In genomic region chr22:29300467-29300806, GRCh38 we compare ENCODE assay signal across 17 cellular contexts. TPM values are rescaled to one million over a fixed set of nuclear protein-coding genes. Genes with fewer than 3 reads are reported as not detected.
A peak's percentile ranks its signal among the peaks of the same experiment; 100 is the strongest.
DNase-seq lines count a peak whose midpoint lies in the region; ATAC-seq and TF ChIP-seq lines count a peak whose summit lies in the region.
"Had no signal": no experiment of that assay in that cellular context is flagged by ENCODE, and none has a peak within 500 bp of the region (broad histone marks: within the 10 kb centered on the region; RNA-seq: fewer than 3 reads in every experiment).

No MANE protein-coding gene starts in this region.

- no peak overlapping the region for H3K4me3 Mint-ChIP-seq in effector memory CD8-positive, alpha-beta T cell
- H3K4me3 Mint-ChIP-seq in progenitor cell of endocrine pancreas (ENCODE audit: low read depth): no peak overlapping the region
- H3K4me3 Mint-ChIP-seq: HFFc6 had no signal

- peak overlapping the region; percentile 66 for H3K27ac ChIP-seq in RWPE1
- H3K27ac ChIP-seq: BLaER1 treated with 17β-estradiol and CSF1 and Interleukin-3, amounts not matched to agents 10 nM and 100 nM; Peyer's patch had no signal

- H3K9me3 Mint-ChIP-seq in effector memory CD8-positive, alpha-beta T cell: no peaks in the 10 kb centered on the region
- no peaks in the 10 kb centered on the region for H3K9me3 Mint-ChIP-seq in progenitor cell of endocrine pancreas (ENCODE audit: low read depth)
- H3K9me3 Mint-ChIP-seq: HFFc6 had no signal

- H3K4me1 Mint-ChIP-seq in effector memory CD8-positive, alpha-beta T cell (ENCODE audit: low read depth in 2 of 2): peaks cover 6 to 13% of the 10 kb centered on the region in 2 donors
- H3K4me1 Mint-ChIP-seq in progenitor cell of endocrine pancreas (ENCODE audit: low read depth): no peaks in the 10 kb centered on the region

- POLR2A ChIA-PET in RWPE1 (lab: Yijun Ruan, JAX; ENCODE audit: low non-redundant PET): no interaction called here

- CTCF ChIA-PET in RWPE1 (lab: Yijun Ruan, JAX): no interaction called here

- H3K27ac Mint-ChIP-seq in effector memory CD8-positive, alpha-beta T cell: peak overlapping the region; percentile 21 to 80
- H3K27ac Mint-ChIP-seq in progenitor cell of endocrine pancreas: peak overlapping the region; percentile 76

- peaks cover 74% of the 10 kb centered on the region for H3K36me3 Mint-ChIP-seq in effector memory CD8-positive, alpha-beta T cell (ENCODE audit: insufficient read depth)
- H3K36me3 Mint-ChIP-seq in progenitor cell of endocrine pancreas (ENCODE audit: insufficient read depth): peaks cover 34% of the 10 kb centered on the region

- no peak for TF ChIP-seq CTCF in RWPE1 (conservative IDR thresholded peaks at IDR 0.05; ENCODE audit: low read depth)
- TF ChIP-seq CTCF in progenitor cell of endocrine pancreas (IDR thresholded peaks at IDR 0.05; ENCODE audit: unreplicated experiment): no peak

- peaks cover 10 to 11% of the 10 kb centered on the region in 2 donors for H3K27me3 Mint-ChIP-seq in effector memory CD8-positive, alpha-beta T cell
- no peaks in the 10 kb centered on the region for H3K27me3 Mint-ChIP-seq in progenitor cell of endocrine pancreas

- peak; percentile 51 for DNase-seq in activated effector memory CD4-positive, alpha-beta T cell treated with anti-CD3 and anti-CD28 coated beads, Interleukin-2, amount 50 U/mL, for 16 hours
- no peak for DNase-seq in activated effector memory CD4-positive, alpha-beta T cell treated with Interleukin-2 at 50 U/mL for 16 hours
- DNase-seq in RWPE1 (ENCODE audit: low spot score) (no peak), progenitor cell of endocrine pancreas (ENCODE audit: low spot score, unreplicated experiment) (no peak), nucleus accumbens (lab: John Stamatoyannopoulos, UW) (no peak), NCI-H2171 (lab: John Stamatoyannopoulos, UW) (no peak)
- no peak for DNase-seq in effector memory CD8-positive, alpha-beta T cell
- no peak for DNase-seq in activated CD4-positive, alpha-beta T cell treated with anti-CD3 and anti-CD28 coated beads for 1 hour
- DNase-seq: DMS153, HFFc6, NCI-H1105 treated with DMSO at 0.1 percent for 48 hours, NCI-H187, SHP77 treated with DMSO at 0.1 percent for 48 hours had no signal

- ATAC-seq in effector memory CD8-positive, alpha-beta T cell (replicated peaks): no peak

RNA-seq across cellular contexts. Expression of gene GAS2L1, which starts 6.0 kb away (rescaled TPM):
- 10.6 and 11.5 TPM in 2 replicates for total RNA-seq in progenitor cell of endocrine pancreas

RNA-seq across cellular contexts. Expression of gene RASL10A, which starts 15.1 kb away (rescaled TPM):
- total RNA-seq in progenitor cell of endocrine pancreas: 0.31 and 1.2 TPM in 2 replicates
- total RNA-seq: A172, NCI-H460 had no signal

RNA-seq across cellular contexts. Expression of gene EWSR1, which starts 32.4 kb away (rescaled TPM):
- 442 and 443 TPM in 2 replicates for total RNA-seq in progenitor cell of endocrine pancreas

RNA-seq across cellular contexts. Expression of gene RHBDD3, which starts 32.7 kb away (rescaled TPM):
- total RNA-seq in progenitor cell of endocrine pancreas: 65.1 and 66.4 TPM in 2 replicates
